Comparison of ENCODE assay signal across 17 cellular contexts in the genomic region with DNA sequence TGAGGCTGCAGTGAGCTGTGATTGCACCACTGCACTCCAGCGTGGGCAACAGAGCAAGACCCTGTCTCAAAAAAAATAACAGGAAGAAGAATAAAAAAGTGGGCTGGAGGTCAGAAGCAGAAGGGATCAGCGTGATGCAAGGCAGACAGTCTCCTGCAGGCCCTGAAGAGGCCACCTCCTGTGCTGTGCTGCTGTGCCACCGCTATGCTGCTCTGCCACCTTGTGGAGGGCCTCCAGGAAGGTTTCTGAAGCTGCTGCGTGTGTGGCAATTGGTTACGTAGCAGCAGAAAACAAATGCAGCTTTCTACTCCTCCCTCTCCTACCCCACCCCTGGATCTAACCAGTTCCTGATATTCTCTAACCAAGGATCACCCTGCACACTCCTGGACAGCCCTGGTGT.
DNase-seq lines count a peak whose midpoint lies in the region; ATAC-seq and TF ChIP-seq lines count a peak whose summit lies in the region.
"Had no signal": no experiment of that assay in that cellular context is flagged by ENCODE, and none has a peak within 500 bp of the region (broad histone marks: within the 10 kb centered on the region; RNA-seq: fewer than 3 reads in every experiment).

No MANE protein-coding gene starts in this region.

- peak overlapping the region; percentile 52 for H3K27ac Mint-ChIP-seq in central memory CD8-positive, alpha-beta T cell (ENCODE audit: low read depth)
- H3K27ac Mint-ChIP-seq: mesothelial cell of epicardium had no signal

- no peaks in the 10 kb centered on the region for H3K27me3 Mint-ChIP-seq in central memory CD8-positive, alpha-beta T cell

- H3K9me3 ChIP-seq in HEK293 (ENCODE audit: control insufficient read depth, insufficient read depth, low read depth, low read length) = no peaks in the 10 kb centered on the region
- H3K9me3 ChIP-seq in NT2/D1 (ENCODE audit: insufficient read depth, low read length) = no peaks in the 10 kb centered on the region
- H3K9me3 ChIP-seq: Caco-2, neutrophil had no signal

- H3K4me1 ChIP-seq in HEK293 (ENCODE audit: control insufficient read depth, insufficient read depth, low read length) = no peaks in the 10 kb centered on the region
- H3K4me1 ChIP-seq in NT2/D1 (ENCODE audit: insufficient read depth, insufficient read length) = no peaks in the 10 kb centered on the region
- H3K4me1 ChIP-seq: Caco-2, gastroesophageal sphincter had no signal

- POLR2A ChIA-PET in HEK293 (lab: Yijun Ruan, JAX) = no interaction called here

- CTCF ChIA-PET in HEK293 (lab: Yijun Ruan, JAX) = interaction anchor here (0.6 to 1.5 kb wide), 5 partner anchors 9 to 170 kb away, joined by 3 to 4 read pairs (median 3); no protein-coding TSS in a partner anchor

- H3K4me1 Mint-ChIP-seq in central memory CD8-positive, alpha-beta T cell = no peaks in the 10 kb centered on the region
- H3K4me1 Mint-ChIP-seq: mesothelial cell of epicardium had no signal

- no peaks in the 10 kb centered on the region for H3K27me3 ChIP-seq in NT2/D1 (ENCODE audit: insufficient read depth, insufficient read length)
- H3K27me3 ChIP-seq: gastroesophageal sphincter, neutrophil had no signal

- no peak for ATAC-seq in central memory CD8-positive, alpha-beta T cell (replicated peaks; ENCODE audit: extremely low read depth, poor library complexity, severe bottlenecking)
- no peak for ATAC-seq in HG02981 (IDR thresholded peaks at IDR 0.05; ENCODE audit: unreplicated experiment)
- no peak for ATAC-seq in HG03342 (IDR thresholded peaks at IDR 0.05; ENCODE audit: unreplicated experiment)
- ATAC-seq in GM21360 (IDR thresholded peaks at IDR 0.05; ENCODE audit: unreplicated experiment) = no peak
- ATAC-seq: gastroesophageal sphincter had no signal

- no peak overlapping the region for H3K27ac ChIP-seq in HEK293 (ENCODE audit: extremely low read depth, low read depth, low read length)
- H3K27ac ChIP-seq: gastroesophageal sphincter, neutrophil had no signal

- H3K36me3 Mint-ChIP-seq in central memory CD8-positive, alpha-beta T cell (ENCODE audit: insufficient read depth) = no peaks in the 10 kb centered on the region

- H3K36me3 ChIP-seq in HEK293 (ENCODE audit: control insufficient read depth in 2 of 2, insufficient read depth in 1 of 2, low read length in 2 of 2) = no peaks in the 10 kb centered on the region
- no peaks in the 10 kb centered on the region for H3K36me3 ChIP-seq in NT2/D1 (ENCODE audit: insufficient read depth, insufficient read length, low read length)
- H3K36me3 ChIP-seq: gastroesophageal sphincter, neutrophil had no signal

- peak; percentile 6 for DNase-seq in NCI-H748 (lab: John Stamatoyannopoulos, UW; ENCODE audit: unreplicated experiment)
- DNase-seq in NCI-H748 treated with DMSO at 0.1 percent for 48 hours (lab: John Stamatoyannopoulos, UW) = no peak
- peak; percentile 40 for DNase-seq in NT2/D1 (ENCODE audit: low read depth, low spot score)
- no peak for DNase-seq in central memory CD8-positive, alpha-beta T cell (ENCODE audit: low spot score in 2 of 2)
- DNase-seq: activated T-cell treated with anti-CD3 and anti-CD28 coated beads for 4 hours; H7; NCI-H1048; NCI-H446 treated with DMSO at 0.1 percent for 48 hours; stimulated activated naive CD4-positive, alpha-beta T cell treated with Interleukin-2 at 50 U/mL for 16 hours had no signal

- no peak overlapping the region for H3K9ac ChIP-seq in NT2/D1 (ENCODE audit: insufficient read length, low read depth)

- H3K4me3 ChIP-seq in HEK293 (ENCODE audit: low read depth, low read length) (no peak overlapping the region), NT2/D1 (ENCODE audit: insufficient read length, low read depth) (no peak overlapping the region)
- H3K4me3 ChIP-seq: gastroesophageal sphincter had no signal

- no peaks in the 10 kb centered on the region for H3K9me3 Mint-ChIP-seq in central memory CD8-positive, alpha-beta T cell

- no peak for TF ChIP-seq CTCF in HEK293 (tag by site-specific recombination; IDR thresholded peaks at IDR 0.05)

- no peak overlapping the region for H3K4me3 Mint-ChIP-seq in central memory CD8-positive, alpha-beta T cell
- H3K4me3 Mint-ChIP-seq: mesothelial cell of epicardium had no signal

TF ChIP-seq in HEK293, 187 proteins besides CTCF, POLR2A, EP300 and RAD21:
- TF ChIP-seq KLF9 (tag by site-specific recombination; IDR thresholded peaks at IDR 0.05; ENCODE audit: low read depth) (no peak), ZNF654 (tag by site-specific recombination; IDR thresholded peaks at IDR 0.05; ENCODE audit: low read depth) (peak; percentile 53), ZBTB11 (tag by site-specific recombination; conservative IDR thresholded peaks at IDR 0.05; ENCODE audit: low read depth) (no peak), ZNF311 (tag by site-specific recombination; IDR thresholded peaks at IDR 0.05; ENCODE audit: borderline replicate concordance) (no peak), ZNF707 (tag by site-specific recombination; IDR thresholded peaks at IDR 0.05) (no peak), ZIC2 (tag by site-specific recombination; IDR thresholded peaks at IDR 0.05) (peak; percentile 57; the same call in 1 of the 2 replicates)

Comparison
In these comparisons a context has a peak if more than half of its experiments do, and no peak if none do; other contexts are left out.
1. DNase-seq: peak in NCI-H748 (single experiment) and NT2/D1 (single experiment); none in NCI-H748 treated with DMSO at 0.1 percent for 48 hours (single experiment) and central memory CD8-positive, alpha-beta T cell (0 of 2).